10 cellular contexts compared by ENCODE assay signal in genomic region chr9:23850242-23851023, GRCh38. TPM values are rescaled to one million over a fixed set of nuclear protein-coding genes. Genes with fewer than 3 reads are reported as not detected.
DNase-seq lines count a peak whose midpoint lies in the region; ATAC-seq and TF ChIP-seq lines count a peak whose summit lies in the region.
"Had no signal": no experiment of that assay in that cellular context is flagged by ENCODE, and none has a peak within 500 bp of the region (broad histone marks: within the 10 kb centered on the region; RNA-seq: fewer than 3 reads in every experiment).

No MANE protein-coding gene starts in this region.

- no peak overlapping the region for H3K27ac Mint-ChIP-seq in MCF 10A (ENCODE audit: low read depth, unreplicated experiment)
- H3K27ac Mint-ChIP-seq: CD8-positive, alpha-beta T cell had no signal

- H3K27me3 ChIP-seq in brain microvascular endothelial cell (replicated peaks) (no peaks in the 10 kb centered on the region), mesenchymal stem cell (ENCODE audit: control insufficient read depth in 1 of 2, insufficient read depth in 1 of 2, low read length in 2 of 2) (peaks cover 29% of the 10 kb centered on the region in 2 experiments)

- H3K27me3 Mint-ChIP-seq in MCF 10A (ENCODE audit: insufficient read depth, unreplicated experiment) = peaks cover 37% of the 10 kb centered on the region

- H2AFZ ChIP-seq in mesenchymal stem cell (ENCODE audit: low read depth, low read length) = no peak overlapping the region

- no peak overlapping the region for H2BK5ac ChIP-seq in mesenchymal stem cell (ENCODE audit: low read depth, low read length, poor library complexity, severe bottlenecking)

- no peak overlapping the region for H3K23ac ChIP-seq in mesenchymal stem cell (ENCODE audit: low read length in 2 of 2)

- H3K36me3 ChIP-seq in brain microvascular endothelial cell (replicated peaks) (no peaks in the 10 kb centered on the region), mesenchymal stem cell (ENCODE audit: control insufficient read depth in 1 of 2, insufficient read depth in 2 of 2, low read depth in 1 of 2, low read length in 2 of 2) (no peaks in the 10 kb centered on the region), urinary bladder (ENCODE audit: insufficient read depth) (no peaks in the 10 kb centered on the region)

- peak; percentile 22 to 47 for DNase-seq in T47D (ENCODE audit: low read depth in 1 of 2, low spot score in 1 of 2)
- DNase-seq in MCF 10A (ENCODE audit: unreplicated experiment) = no peak
- DNase-seq in brain microvascular endothelial cell = no peak
- DNase-seq in mesenchymal stem cell = peak; percentile 6
- DNase-seq: CD8-positive, alpha-beta T cell had no signal

- H2BK120ac ChIP-seq in mesenchymal stem cell (ENCODE audit: low read depth, low read length) = no peak overlapping the region

- no peak overlapping the region for H3K4me3 Mint-ChIP-seq in MCF 10A (ENCODE audit: unreplicated experiment)
- H3K4me3 Mint-ChIP-seq: CD8-positive, alpha-beta T cell had no signal

- CTCF ChIA-PET in MCF 10A (lab: Yijun Ruan, JAX) = no interaction called here

- H3K18ac ChIP-seq in mesenchymal stem cell (ENCODE audit: low read depth in 1 of 2, low read length in 2 of 2) = no peak overlapping the region

- no peak overlapping the region for H4K91ac ChIP-seq in mesenchymal stem cell (ENCODE audit: low read length)

- H3K4ac ChIP-seq in mesenchymal stem cell (ENCODE audit: low read depth in 1 of 2, low read length in 2 of 2) = no peak overlapping the region

- no peaks in the 10 kb centered on the region for H3K9me3 ChIP-seq in mesenchymal stem cell (ENCODE audit: control insufficient read depth, low read length)

- no peak for ATAC-seq in HG03097 (IDR thresholded peaks at IDR 0.05; ENCODE audit: low FRiP score, unreplicated experiment)
- ATAC-seq in HG02571 (IDR thresholded peaks at IDR 0.05; ENCODE audit: unreplicated experiment) = no peak
- ATAC-seq in GM21619 (IDR thresholded peaks at IDR 0.05; ENCODE audit: unreplicated experiment) = no peak
- ATAC-seq: CD8-positive, alpha-beta T cell had no signal

- H3K27ac ChIP-seq in brain microvascular endothelial cell (no peak overlapping the region), mesenchymal stem cell (ENCODE audit: low read length, poor library complexity, severe bottlenecking) (no peak overlapping the region), urinary bladder (ENCODE audit: low read depth) (no peak overlapping the region)

- in situ Hi-C loops in T47D (cut with HindIII; ENCODE audit: low pct_unique_long_range_greater_than_20kb, low sequenced_read_pairs) = no loop called here
- in situ Hi-C loops in brain microvascular endothelial cell (cut with HindIII; ENCODE audit: low pct_ligation_motif_present, low sequenced_read_pairs) = no loop called here

- TF ChIP-seq CTCF in MCF 10A (IDR thresholded peaks at IDR 0.05; ENCODE audit: unreplicated experiment) (no peak), brain microvascular endothelial cell (IDR thresholded peaks at IDR 0.05; ENCODE audit: low read depth, low read length, missing control alignments) (no peak)

- H3K14ac ChIP-seq in mesenchymal stem cell (ENCODE audit: low read length in 2 of 2) = no peak overlapping the region

- no peaks in the 10 kb centered on the region for H3K9me3 Mint-ChIP-seq in MCF 10A (ENCODE audit: unreplicated experiment)

- no peaks in the 10 kb centered on the region for H3K36me3 Mint-ChIP-seq in MCF 10A (ENCODE audit: insufficient read depth, unreplicated experiment)
- H3K36me3 Mint-ChIP-seq: CD8-positive, alpha-beta T cell had no signal

- intact Hi-C loops in MCF 10A (cut with micrococcal nuclease) = no loop called here

- H4K8ac ChIP-seq in mesenchymal stem cell (ENCODE audit: low read length) = no peak overlapping the region

- no peak overlapping the region for H3K9ac ChIP-seq in mesenchymal stem cell (ENCODE audit: low read length)

- H3K4me3 ChIP-seq in brain microvascular endothelial cell (ENCODE audit: low read depth, low read length) (peak overlapping the region; percentile 39), mesenchymal stem cell (ENCODE audit: insufficient read depth in 1 of 2, low read depth in 1 of 2, low read length in 2 of 2) (peak overlapping the region; percentile 51 to 68), urinary bladder (ENCODE audit: low read depth, low read length) (peak overlapping the region; percentile 36)

- BruUV-seq in MCF 10A (replicated peaks; lab: Mats Ljungman, UMichigan) = no TSS peak

- POLR2A ChIA-PET in MCF 10A (lab: Yijun Ruan, JAX) = no interaction called here

- no peak overlapping the region for H2BK15ac ChIP-seq in mesenchymal stem cell (ENCODE audit: low read depth, poor library complexity, severe bottlenecking)

- H3K4me1 Mint-ChIP-seq in MCF 10A (ENCODE audit: insufficient read depth, unreplicated experiment) = no peaks in the 10 kb centered on the region

- no peaks in the 10 kb centered on the region for H3K79me1 ChIP-seq in mesenchymal stem cell (replicated peaks; ENCODE audit: low read length, poor library complexity, severe bottlenecking)

- no peak overlapping the region for H2BK12ac ChIP-seq in mesenchymal stem cell (ENCODE audit: low read length in 2 of 2)

- peak overlapping the region; percentile 86 for H3K4me2 ChIP-seq in mesenchymal stem cell (ENCODE audit: low read length, poor library complexity, severe bottlenecking)

- WGBS in mesenchymal stem cell = 1% methylated on average over 28 of the region's 33 CpGs
- WGBS in urinary bladder = under 1% methylated on average over 33 of the region's 33 CpGs

- H3K4me1 ChIP-seq in mesenchymal stem cell (ENCODE audit: control insufficient read depth, insufficient read depth, low read depth, low read length) (peaks cover 11% of the 10 kb centered on the region), urinary bladder (ENCODE audit: insufficient read depth) (peaks cover 3% of the 10 kb centered on the region)

- H2AK5ac ChIP-seq in mesenchymal stem cell (ENCODE audit: low read length, severe bottlenecking) = no peak overlapping the region

RNA-seq across cellular contexts. Expression of gene ELAVL2, which starts 24.4 kb away (rescaled TPM):
- 1.6 and 6.0 TPM in 2 replicates for total RNA-seq in MCF 10A (2022)
- 0.04 TPM for polyA plus RNA-seq in mesenchymal stem cell (2013, experiment 1 of 2)
- polyA plus RNA-seq in mesenchymal stem cell (2013, experiment 2 of 2) = 0.03 TPM
- 14.8 TPM for total RNA-seq in urinary bladder
- polyA plus RNA-seq in urinary bladder = 0.54 TPM
- total RNA-seq: CD8-positive, alpha-beta T cell; T-helper 2 cell treated with Interferon-gamma antibody and Interleukin-4, amounts not matched to agents 100 ng/mL and 5 ng/mL, for 36 hours had no signal

Comparison
In these comparisons a context has a peak if more than half of its experiments do, and no peak if none do; other contexts are left out.
1. DNase-seq: peak in T47D (2 of 2) and mesenchymal stem cell (single experiment); none in MCF 10A (single experiment) and brain microvascular endothelial cell (single experiment).
2. Peak in every context shown above with its lines, with median percentiles within 50 percentile points of each other: H3K4me3 ChIP-seq.